In genomic region chr7:116967983-116968382, GRCh38 we compare ENCODE assay signal across 8 cellular contexts.
"Had no signal": no experiment of that assay in that cellular context is flagged by ENCODE, and none has a peak within 500 bp of the region (broad histone marks: within the 10 kb centered on the region; RNA-seq: fewer than 3 reads in every experiment).

No MANE protein-coding gene starts in this region.

- H2AFZ ChIP-seq: GM23338 had no signal

- ATAC-seq: GM23338 had no signal

- H3K4me3 ChIP-seq: GM23338 had no signal

- H3K4me2 ChIP-seq: GM23338 had no signal

- FAIRE-seq: H1, H54, HTR-8/SVneo had no signal

- DNase-seq: H9, HCEC 1CT, IMR-90, KBM-7 had no signal
